In genomic region chr12:100672075-100672592, GRCh38 we compare ENCODE assay signal across 10 cellular contexts.
DNase-seq lines count a peak whose midpoint lies in the region; ATAC-seq and TF ChIP-seq lines count a peak whose summit lies in the region.
"Had no signal": no experiment of that assay in that cellular context is flagged by ENCODE, and none has a peak within 500 bp of the region (broad histone marks: within the 10 kb centered on the region; RNA-seq: fewer than 3 reads in every experiment).

No MANE protein-coding gene starts in this region.

- no peak overlapping the region for H3K27ac Mint-ChIP-seq in activated naive CD4-positive, alpha-beta T cell treated with anti-CD3 and anti-CD28 coated beads, Interleukin-2, amount 10 ng/mL, durations not matched to agents 7 days and 5 days
- H3K27ac Mint-ChIP-seq in mesothelial cell of epicardium: no peak overlapping the region
- H3K27ac Mint-ChIP-seq in T-helper 17 cell: no peak overlapping the region

- no peaks in the 10 kb centered on the region for H3K36me3 ChIP-seq in effector memory CD4-positive, alpha-beta T cell (ENCODE audit: control insufficient read depth, insufficient read depth, low read length)
- H3K36me3 ChIP-seq: BLaER1 treated with 17β-estradiol and CSF1 and Interleukin-3, amounts not matched to agents 10 nM and 100 nM; pancreas had no signal

- TF ChIP-seq CTCF in LNCAP (IDR thresholded peaks at IDR 0.05): peak; percentile 78
- TF ChIP-seq CTCF in mesothelial cell of epicardium (IDR thresholded peaks at IDR 0.05; ENCODE audit: unreplicated experiment): peak; percentile 8

- CTCF ChIA-PET in activated naive CD4-positive, alpha-beta T cell treated with anti-CD3 and anti-CD28 coated beads, Interleukin-2, amount 10 ng/mL, durations not matched to agents 7 days and 5 days (lab: Charles Lee): interaction anchor here (0.6 to 3.3 kb wide), 14 partner anchors 11 to 859 kb away, joined by 3 to 23 read pairs (median 4); no protein-coding TSS in a partner anchor

- no peaks in the 10 kb centered on the region for H3K9me3 ChIP-seq in T-helper 17 cell (ENCODE audit: control insufficient read depth, low read length, poor library complexity, severe bottlenecking)
- no peaks in the 10 kb centered on the region for H3K9me3 ChIP-seq in effector memory CD4-positive, alpha-beta T cell (ENCODE audit: control insufficient read depth, low read length)
- H3K9me3 ChIP-seq: pancreas had no signal

- H3K27me3 Mint-ChIP-seq in activated naive CD4-positive, alpha-beta T cell treated with anti-CD3 and anti-CD28 coated beads, Interleukin-2, amount 10 ng/mL, durations not matched to agents 7 days and 5 days: peaks cover 3% of the 10 kb centered on the region
- H3K27me3 Mint-ChIP-seq in mesothelial cell of epicardium (ENCODE audit: low read depth): peaks cover 3% of the 10 kb centered on the region
- peaks cover 52% of the 10 kb centered on the region for H3K27me3 Mint-ChIP-seq in T-helper 17 cell

- H3K4me1 ChIP-seq in effector memory CD4-positive, alpha-beta T cell (ENCODE audit: control insufficient read depth, insufficient read depth, low read length, poor library complexity, severe bottlenecking): no peaks in the 10 kb centered on the region
- H3K4me1 ChIP-seq: pancreas had no signal

- H3K27me3 ChIP-seq in effector memory CD4-positive, alpha-beta T cell (replicated peaks; ENCODE audit: control insufficient read depth, insufficient read depth, low read length, poor library complexity, severe bottlenecking): no peaks in the 10 kb centered on the region
- H3K27me3 ChIP-seq: BLaER1 treated with 17β-estradiol and CSF1 and Interleukin-3, amounts not matched to agents 10 nM and 100 nM; pancreas had no signal

- H3K9me3 Mint-ChIP-seq in activated naive CD4-positive, alpha-beta T cell treated with anti-CD3 and anti-CD28 coated beads, Interleukin-2, amount 10 ng/mL, durations not matched to agents 7 days and 5 days: no peaks in the 10 kb centered on the region
- no peaks in the 10 kb centered on the region for H3K9me3 Mint-ChIP-seq in mesothelial cell of epicardium

- peak; percentile 81 for ATAC-seq in GM21737 (IDR thresholded peaks at IDR 0.05; ENCODE audit: unreplicated experiment)
- ATAC-seq in T-helper 17 cell: no peak

- peaks cover 3% of the 10 kb centered on the region for H3K4me1 Mint-ChIP-seq in activated naive CD4-positive, alpha-beta T cell treated with anti-CD3 and anti-CD28 coated beads, Interleukin-2, amount 10 ng/mL, durations not matched to agents 7 days and 5 days
- H3K4me1 Mint-ChIP-seq in mesothelial cell of epicardium (peaks cover 17% of the 10 kb centered on the region), T-helper 17 cell (no peaks in the 10 kb centered on the region)

- H3K4me3 Mint-ChIP-seq in activated naive CD4-positive, alpha-beta T cell treated with anti-CD3 and anti-CD28 coated beads, Interleukin-2, amount 10 ng/mL, durations not matched to agents 7 days and 5 days: no peak overlapping the region
- H3K4me3 Mint-ChIP-seq in mesothelial cell of epicardium (no peak overlapping the region), T-helper 17 cell (no peak overlapping the region)

- H3K27ac ChIP-seq in effector memory CD4-positive, alpha-beta T cell (ENCODE audit: insufficient read depth, low read length, poor library complexity, severe bottlenecking): no peak overlapping the region
- H3K27ac ChIP-seq: BLaER1 treated with 17β-estradiol and CSF1 and Interleukin-3, amounts not matched to agents 10 nM and 100 nM; pancreas had no signal

- peak; percentile 13 for DNase-seq in NCI-H146 (lab: John Stamatoyannopoulos, UW)
- DNase-seq in NCI-H146 treated with DMSO at 0.1 percent for 48 hours (lab: John Stamatoyannopoulos, UW; ENCODE audit: unreplicated experiment): no peak
- DNase-seq in activated naive CD4-positive, alpha-beta T cell treated with anti-CD3 and anti-CD28 coated beads, Interleukin-2, amount 10 ng/mL, durations not matched to agents 7 days and 5 days: peak; percentile 41
- DNase-seq in mesothelial cell of epicardium (ENCODE audit: low spot score in 2 of 2, unreplicated experiment in 2 of 2): no peak
- DNase-seq in T-helper 17 cell: no peak
- DNase-seq in effector memory CD4-positive, alpha-beta T cell: no peak

- H3K4me3 ChIP-seq in effector memory CD4-positive, alpha-beta T cell (ENCODE audit: insufficient read depth, low read depth, low read length, poor library complexity, severe bottlenecking): no peak overlapping the region
- H3K4me3 ChIP-seq: BLaER1 treated with 17β-estradiol and CSF1 and Interleukin-3, amounts not matched to agents 10 nM and 100 nM; pancreas had no signal

- H3K36me3 Mint-ChIP-seq in activated naive CD4-positive, alpha-beta T cell treated with anti-CD3 and anti-CD28 coated beads, Interleukin-2, amount 10 ng/mL, durations not matched to agents 7 days and 5 days: no peaks in the 10 kb centered on the region
- H3K36me3 Mint-ChIP-seq in mesothelial cell of epicardium: no peaks in the 10 kb centered on the region
- H3K36me3 Mint-ChIP-seq in T-helper 17 cell (ENCODE audit: low read depth): no peaks in the 10 kb centered on the region

Comparison
In these comparisons a context has a peak if more than half of its experiments do, and no peak if none do; other contexts are left out.
1. DNase-seq: peak in NCI-H146 (single experiment) and activated naive CD4-positive, alpha-beta T cell treated with anti-CD3 and anti-CD28 coated beads, Interleukin-2, amount 10 ng/mL, durations not matched to agents 7 days and 5 days (single experiment); none in NCI-H146 treated with DMSO at 0.1 percent for 48 hours (single experiment), mesothelial cell of epicardium (0 of 2), T-helper 17 cell (0 of 3) and effector memory CD4-positive, alpha-beta T cell (0 of 3).